Comparison of ENCODE assay signal across 8 cellular contexts in the genomic region with DNA sequence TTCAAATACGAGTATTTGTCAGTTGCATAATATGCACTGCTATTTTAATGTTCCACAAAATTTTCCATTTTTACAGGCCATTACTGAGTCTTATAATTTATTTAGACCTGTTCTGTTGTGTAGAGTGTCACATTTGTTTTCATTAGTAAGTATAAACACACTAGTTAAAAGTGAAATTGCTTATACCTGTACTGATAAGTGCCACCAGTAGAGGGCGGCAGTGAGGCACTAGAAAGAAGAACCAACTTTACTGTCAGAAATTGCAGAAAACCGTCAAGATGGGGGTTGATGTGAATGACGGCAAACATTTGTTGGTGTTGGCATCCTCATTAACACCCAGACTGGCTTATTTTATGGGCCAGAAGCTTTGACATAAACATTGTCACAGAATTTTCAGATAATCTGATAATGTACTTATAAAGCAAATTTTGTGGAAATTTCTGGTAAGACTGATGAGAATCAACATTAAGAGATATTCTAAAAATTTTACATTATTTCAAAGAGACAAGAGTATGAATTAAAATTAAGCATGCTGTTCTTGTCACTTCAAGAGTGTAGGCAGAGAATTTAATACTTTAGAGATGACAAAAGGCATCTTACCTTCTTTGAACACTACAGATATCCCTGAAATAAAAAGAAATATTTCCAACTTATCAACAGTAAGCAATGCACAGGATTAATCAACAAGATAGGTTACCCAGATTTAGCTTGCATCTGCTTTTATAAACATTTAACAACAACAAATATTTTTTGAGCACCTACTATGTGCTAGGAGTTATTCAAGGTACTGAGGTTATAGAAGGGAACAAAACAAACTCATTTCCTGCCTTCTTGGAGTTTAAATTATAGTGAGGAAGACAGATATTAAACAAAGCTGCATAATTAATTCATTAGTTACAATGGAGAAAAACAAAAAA. TPM values are rescaled to one million over a fixed set of nuclear protein-coding genes. Genes with fewer than 3 reads are reported as not detected.
DNase-seq lines count a peak whose midpoint lies in the region; ATAC-seq and TF ChIP-seq lines count a peak whose summit lies in the region.

No MANE protein-coding gene starts in this region.

- DNase-seq in AG04450 (ENCODE audit: low read depth, low spot score) (no peak), GM19238 (ENCODE audit: insufficient read length, low spot score) (peak; percentile 23), NCI-H446 treated with DMSO at 0.1 percent for 48 hours (lab: John Stamatoyannopoulos, UW) (peak; percentile 24), mesothelial cell of epicardium (ENCODE audit: low spot score in 2 of 2, unreplicated experiment in 2 of 2) (peak; percentile 44 to 65)
- DNase-seq in activated CD4-positive, alpha-beta memory T cell treated with anti-CD3 and anti-CD28 coated beads for 36 hours, result peak; percentile 82
- peak; percentile 36 to 69 (median 47) for DNase-seq in effector memory CD4-positive, alpha-beta T cell
- peak; percentile 51 to 62 for DNase-seq in stimulated activated CD8-positive, alpha-beta memory T cell treated with anti-CD3 and anti-CD28 coated beads, Interleukin-4, amount 100 ng/mL, for 1 hour (ENCODE audit: low read depth in 2 of 2, low spot score in 1 of 2)

- no peak for ATAC-seq in HG02938 (IDR thresholded peaks at IDR 0.05; ENCODE audit: unreplicated experiment)

- no peak overlapping the region for H3K4me3 Mint-ChIP-seq in activated CD4-positive, alpha-beta memory T cell treated with anti-CD3 and anti-CD28 coated beads for 36 hours
- H3K4me3 Mint-ChIP-seq in mesothelial cell of epicardium, result no peak overlapping the region

- H3K9me3 ChIP-seq in AG04450 (ENCODE audit: control insufficient read depth, insufficient read depth, low read length), result no peaks in the 10 kb centered on the region
- H3K9me3 ChIP-seq in effector memory CD4-positive, alpha-beta T cell (ENCODE audit: control insufficient read depth, low read length), result no peaks in the 10 kb centered on the region

- no peaks in the 10 kb centered on the region for H3K9me3 Mint-ChIP-seq in activated CD4-positive, alpha-beta memory T cell treated with anti-CD3 and anti-CD28 coated beads for 36 hours
- no peaks in the 10 kb centered on the region for H3K9me3 Mint-ChIP-seq in mesothelial cell of epicardium

- CTCF ChIA-PET in AG04450 (lab: Charles Lee), result interaction anchor here (0.5 to 3.1 kb wide), 41 partner anchors 8 to 469 kb away, joined by 3 to 36 read pairs (median 4); a partner anchor contains a TSS
- CTCF ChIA-PET in activated CD4-positive, alpha-beta memory T cell treated with anti-CD3 and anti-CD28 coated beads for 36 hours (lab: Charles Lee), result interaction anchor here (0.8 to 1.7 kb wide), 14 partner anchors 9 to 203 kb away, joined by 3 to 7 read pairs (median 4); no protein-coding TSS in a partner anchor

- peaks cover 6% of the 10 kb centered on the region for H3K4me1 ChIP-seq in effector memory CD4-positive, alpha-beta T cell (ENCODE audit: control insufficient read depth, insufficient read depth, low read length, poor library complexity, severe bottlenecking)

- peaks cover 22% of the 10 kb centered on the region for H3K4me1 Mint-ChIP-seq in activated CD4-positive, alpha-beta memory T cell treated with anti-CD3 and anti-CD28 coated beads for 36 hours (ENCODE audit: low read depth)
- peaks cover 13% of the 10 kb centered on the region for H3K4me1 Mint-ChIP-seq in mesothelial cell of epicardium

- H3K27me3 Mint-ChIP-seq in activated CD4-positive, alpha-beta memory T cell treated with anti-CD3 and anti-CD28 coated beads for 36 hours, result no peaks in the 10 kb centered on the region
- H3K27me3 Mint-ChIP-seq in mesothelial cell of epicardium (ENCODE audit: low read depth), result peaks cover 12% of the 10 kb centered on the region

- H3K27me3 ChIP-seq in AG04450 (ENCODE audit: control insufficient read depth, insufficient read depth, low read length), result no peaks in the 10 kb centered on the region
- no peaks in the 10 kb centered on the region for H3K27me3 ChIP-seq in effector memory CD4-positive, alpha-beta T cell (replicated peaks; ENCODE audit: control insufficient read depth, insufficient read depth, low read length, poor library complexity, severe bottlenecking)

- no peak overlapping the region for H3K4me3 ChIP-seq in AG04450 (ENCODE audit: low read depth, low read length)
- peak overlapping the region; percentile 35 for H3K4me3 ChIP-seq in effector memory CD4-positive, alpha-beta T cell (ENCODE audit: insufficient read depth, low read depth, low read length, poor library complexity, severe bottlenecking)

- intact Hi-C loops in activated CD4-positive, alpha-beta memory T cell treated with anti-CD3 and anti-CD28 coated beads for 36 hours (cut with micrococcal nuclease), result loop anchor here (1.0 to 10.0 kb wide), 5 partner anchors 37 to 445 kb away; a partner anchor contains a TSS

- POLR2A ChIA-PET in AG04450 (lab: Yijun Ruan, JAX), result no interaction called here
- POLR2A ChIA-PET in activated CD4-positive, alpha-beta memory T cell treated with anti-CD3 and anti-CD28 coated beads for 36 hours (lab: Charles Lee), result no interaction called here

- peaks cover 3% of the 10 kb centered on the region for H3K36me3 Mint-ChIP-seq in activated CD4-positive, alpha-beta memory T cell treated with anti-CD3 and anti-CD28 coated beads for 36 hours
- peaks cover 7% of the 10 kb centered on the region for H3K36me3 Mint-ChIP-seq in mesothelial cell of epicardium

- no peak overlapping the region for H3K27ac ChIP-seq in AG04450 (ENCODE audit: low read depth, low read length)
- no peak overlapping the region for H3K27ac ChIP-seq in effector memory CD4-positive, alpha-beta T cell (ENCODE audit: insufficient read depth, low read length, poor library complexity, severe bottlenecking)

- no peak overlapping the region for H3K27ac Mint-ChIP-seq in activated CD4-positive, alpha-beta memory T cell treated with anti-CD3 and anti-CD28 coated beads for 36 hours
- H3K27ac Mint-ChIP-seq in mesothelial cell of epicardium, result no peak overlapping the region

- TF ChIP-seq CTCF in AG04450 (IDR thresholded peaks at IDR 0.05; ENCODE audit: low read depth, low read length) (peak; percentile 89), mesothelial cell of epicardium (IDR thresholded peaks at IDR 0.05; ENCODE audit: unreplicated experiment) (peak; percentile 98)

- no peaks in the 10 kb centered on the region for H3K36me3 ChIP-seq in effector memory CD4-positive, alpha-beta T cell (ENCODE audit: control insufficient read depth, insufficient read depth, low read length)

RNA-seq across cellular contexts. Expression of a gene that starts 24.9 kb away (rescaled TPM):
- polyA plus RNA-seq in AG04450 (2011; rRNA removed), result 11.5 and 14.0 TPM in 2 replicates
- polyA minus RNA-seq in AG04450 (2011; rRNA and poly(A)+ RNA removed), result 14.1 and 22.3 TPM in 2 replicates
- 10 to 100 TPM; 21.5 to 22.9 TPM for total RNA-seq in activated CD4-positive, alpha-beta memory T cell treated with anti-CD3 and anti-CD28 coated beads for 36 hours
- total RNA-seq in mesothelial cell of epicardium, result 25.7 to 26.9 TPM (median 26.3 TPM) in 3 replicates

RNA-seq across cellular contexts. Expression of a gene that starts 36.3 kb away (rescaled TPM):
- polyA plus RNA-seq in AG04450 (2011; rRNA removed), result 8.8 and 10.9 TPM in 2 replicates
- 2.9 and 5.3 TPM in 2 replicates for polyA minus RNA-seq in AG04450 (2011; rRNA and poly(A)+ RNA removed)
- total RNA-seq in activated CD4-positive, alpha-beta memory T cell treated with anti-CD3 and anti-CD28 coated beads for 36 hours, result 10 to 100 TPM; 55.8 to 56.6 TPM
- total RNA-seq in mesothelial cell of epicardium, result 12.0 to 12.4 TPM (median 12.3 TPM) in 3 replicates
